ENCODE assay signal across 7 cellular contexts in genomic region chr5:135398160-135398854, GRCh38. TPM values are rescaled to one million over a fixed set of nuclear protein-coding genes. Genes with fewer than 3 reads are reported as not detected.
A peak's percentile ranks its signal among the peaks of the same experiment; 100 is the strongest.
DNase-seq lines count a peak whose midpoint lies in the region; ATAC-seq, FAIRE-seq and TF ChIP-seq lines count a peak whose summit lies in the region.

No MANE protein-coding gene starts in this region.

- peak overlapping the region; percentile 76 to 77 for H3K4me3 ChIP-seq in prostate gland

- H3K36me3 ChIP-seq in prostate gland = no peaks in the 10 kb centered on the region

- TF ChIP-seq POLR2A in prostate gland (IDR thresholded peaks at IDR 0.05) = peak; percentile 21

- peaks cover 0 to 8% of the 10 kb centered on the region in 2 donors for H3K36me3 Mint-ChIP-seq in activated T-cell treated with anti-CD3 and anti-CD28 coated beads, Interleukin-2, amount 50 U/mL, for 72 hours (ENCODE audit: insufficient read depth in 2 of 2)

- H3K4me1 Mint-ChIP-seq in activated T-cell treated with anti-CD3 and anti-CD28 coated beads, Interleukin-2, amount 50 U/mL, for 72 hours (ENCODE audit: low read depth) = peaks cover 67% of the 10 kb centered on the region

- no peaks in the 10 kb centered on the region for H3K27me3 ChIP-seq in prostate gland (replicated peaks; ENCODE audit: insufficient read depth)

- no peak for TF ChIP-seq CTCF in prostate gland (IDR thresholded peaks at IDR 0.05)

- no peaks in the 10 kb centered on the region for H3K9me3 Mint-ChIP-seq in activated T-cell treated with anti-CD3 and anti-CD28 coated beads, Interleukin-2, amount 50 U/mL, for 72 hours

- H3K4me1 ChIP-seq in prostate gland (replicated peaks) = peaks cover 9% of the 10 kb centered on the region

- H3K27ac ChIP-seq in prostate gland = peak overlapping the region; percentile 79 to 83

- intact Hi-C loops in prostate gland (cut with DNase I) = no loop called here

- peak overlapping the region; percentile 91 for H3K27ac Mint-ChIP-seq in activated T-cell treated with anti-CD3 and anti-CD28 coated beads, Interleukin-2, amount 50 U/mL, for 72 hours

- 2% methylated on average over 17 of the region's 43 CpGs for WGBS in prostate gland

- H3K27me3 Mint-ChIP-seq in activated T-cell treated with anti-CD3 and anti-CD28 coated beads, Interleukin-2, amount 50 U/mL, for 72 hours (ENCODE audit: low read depth) = no peaks in the 10 kb centered on the region

- H3K9me3 ChIP-seq in prostate gland = no peaks in the 10 kb centered on the region

- peak; percentile 35 for ATAC-seq in HG02840 (IDR thresholded peaks at IDR 0.05; ENCODE audit: low FRiP score, unreplicated experiment)
- peak; percentile 51 to 53 for ATAC-seq in activated T-cell treated with anti-CD3 and anti-CD28 coated beads, Interleukin-2, amount 50 U/mL, for 72 hours (replicated peaks in 1 of 2)

- peak overlapping the region; percentile 89 for H3K4me3 Mint-ChIP-seq in activated T-cell treated with anti-CD3 and anti-CD28 coated beads, Interleukin-2, amount 50 U/mL, for 72 hours

- DNase-seq in GM18507 (ENCODE audit: extremely low spot score, insufficient read length, low read depth) = peak; percentile 30
- peak; percentile 75 for DNase-seq in NCI-H345 (lab: John Stamatoyannopoulos, UW)
- DNase-seq in activated T-cell treated with anti-CD3 and anti-CD28 coated beads, Interleukin-2, amount 50 U/mL, for 72 hours = peak; percentile 52 to 60
- DNase-seq in glomerular visceral epithelial cell (ENCODE audit: extremely low spot score) = peak; percentile 33
- no peak for DNase-seq in prostate gland (ENCODE audit: low spot score)
- no peak for DNase-seq in GF-D8 (lab: John Stamatoyannopoulos, UW)

- FAIRE-seq in GM18507 (lab: Jason Lieb, UNC) = peak; percentile 67

RNA-seq across cellular contexts. Expression of gene MACROH2A1, which starts 0.7 kb away (rescaled TPM):
- total RNA-seq in activated T-cell treated with anti-CD3 and anti-CD28 coated beads, Interleukin-2, amount 50 U/mL, for 72 hours = 100 to 1,000 TPM; 136 to 140 TPM
- 100 to 1,000 TPM; 189 to 191 TPM for total RNA-seq in prostate gland

RNA-seq across cellular contexts. Expression of gene DCANP1, which starts 48.8 kb away (rescaled TPM):
- not detected for total RNA-seq in activated T-cell treated with anti-CD3 and anti-CD28 coated beads, Interleukin-2, amount 50 U/mL, for 72 hours
- total RNA-seq in prostate gland = not detected

RNA-seq across cellular contexts. Expression of gene TIFAB, which starts 53.8 kb away (rescaled TPM):
- total RNA-seq in activated T-cell treated with anti-CD3 and anti-CD28 coated beads, Interleukin-2, amount 50 U/mL, for 72 hours = not detected
- total RNA-seq in prostate gland = not detected

Comparison
In these comparisons a context has a peak if more than half of its experiments do, and no peak if none do; other contexts are left out.
1. DNase-seq: peak in GM18507 (single experiment), NCI-H345 (single experiment), activated T-cell treated with anti-CD3 and anti-CD28 coated beads, Interleukin-2, amount 50 U/mL, for 72 hours (2 of 2) and glomerular visceral epithelial cell (single experiment); none in prostate gland (single experiment) and GF-D8 (single experiment).